ENCODE assay signal across 8 cellular contexts in genomic region chr6:26020291-26020982, GRCh38. TPM values are rescaled to one million over a fixed set of nuclear protein-coding genes. Genes with fewer than 3 reads are reported as not detected.
DNase-seq lines count a peak whose midpoint lies in the region; ATAC-seq and TF ChIP-seq lines count a peak whose summit lies in the region.

No MANE protein-coding gene starts in this region.

- peak; percentile 99 to 100 for TF ChIP-seq POLR2A in Peyer's patch (IDR thresholded peaks at IDR 0.05)

- 97% methylated on average over 46 of the region's 46 CpGs for WGBS in HUES64

- H3K36me3 Mint-ChIP-seq in activated T-helper 17 cell treated with anti-CD3 and anti-CD28 coated beads, Interleukin-2, amount 50 U/mL, for 72 hours (ENCODE audit: low read depth) = peaks cover 22% of the 10 kb centered on the region
- H3K36me3 Mint-ChIP-seq in naive B cell = no peaks in the 10 kb centered on the region

- H3K27ac ChIP-seq in HUES64 (ENCODE audit: low read depth, low read length) (peak overlapping the region; percentile 89), Peyer's patch (peak overlapping the region; percentile 95 to 97 (median 96)), temporal lobe (ENCODE audit: low read depth, low read length) (peak overlapping the region; percentile 88)

- peaks cover 17% of the 10 kb centered on the region for H3K4me1 ChIP-seq in HUES64 (ENCODE audit: insufficient read depth, low read length)
- peaks cover 0 to 3% (median 0%) of the 10 kb centered on the region in 4 donors for H3K4me1 ChIP-seq in Peyer's patch

- no peaks in the 10 kb centered on the region for H3K36me3 ChIP-seq in HUES64 (ENCODE audit: insufficient read depth, low read length)
- H3K36me3 ChIP-seq in Peyer's patch = no peaks in the 10 kb centered on the region

- peak; percentile 53 for ATAC-seq in GM21515 (IDR thresholded peaks at IDR 0.05; ENCODE audit: unreplicated experiment)
- ATAC-seq in activated T-helper 17 cell treated with anti-CD3 and anti-CD28 coated beads, Interleukin-2, amount 50 U/mL, for 72 hours (replicated peaks) = peak; percentile 55
- ATAC-seq in naive B cell (ENCODE audit: low read depth in 2 of 2) = peak; percentile 36 to 47

- DNase-seq in DMS153 (lab: John Stamatoyannopoulos, UW) (peak; percentile 89), Peyer's patch (peak; percentile 76 to 94 (median 87)), fibroblast of gingiva (ENCODE audit: low read depth) (peak; percentile 94), naive B cell (peak; percentile 84)

- peak overlapping the region; percentile 93 for H3K27ac Mint-ChIP-seq in activated T-helper 17 cell treated with anti-CD3 and anti-CD28 coated beads, Interleukin-2, amount 50 U/mL, for 72 hours
- peak overlapping the region; percentile 99 to 100 (median 100) for H3K27ac Mint-ChIP-seq in naive B cell

- H3K4me1 Mint-ChIP-seq in activated T-helper 17 cell treated with anti-CD3 and anti-CD28 coated beads, Interleukin-2, amount 50 U/mL, for 72 hours = peaks cover 10% of the 10 kb centered on the region
- peaks cover 19 to 27% (median 20%) of the 10 kb centered on the region in 3 donors for H3K4me1 Mint-ChIP-seq in naive B cell

- H3K9me3 ChIP-seq in HUES64 (ENCODE audit: insufficient read depth, low read depth, low read length) = no peaks in the 10 kb centered on the region
- H3K9me3 ChIP-seq in Peyer's patch = no peaks in the 10 kb centered on the region

- H3K4me3 ChIP-seq in HUES64 (ENCODE audit: low read length) (peak overlapping the region; percentile 63), Peyer's patch (peak overlapping the region; percentile 56 to 69 (median 62))

- H3K9me3 Mint-ChIP-seq in activated T-helper 17 cell treated with anti-CD3 and anti-CD28 coated beads, Interleukin-2, amount 50 U/mL, for 72 hours = peaks cover 3% of the 10 kb centered on the region
- peaks cover 3 to 29% (median 6%) of the 10 kb centered on the region in 7 donors for H3K9me3 Mint-ChIP-seq in naive B cell

- peak overlapping the region; percentile 91 for H3K9ac ChIP-seq in HUES64 (ENCODE audit: low read depth, low read length)

- peak overlapping the region; percentile 86 for H3K4me3 Mint-ChIP-seq in activated T-helper 17 cell treated with anti-CD3 and anti-CD28 coated beads, Interleukin-2, amount 50 U/mL, for 72 hours
- H3K4me3 Mint-ChIP-seq in naive B cell = peak overlapping the region; percentile 86 to 99 (median 94)

- H3K27me3 ChIP-seq in HUES64 (ENCODE audit: insufficient read depth, low read length) = no peaks in the 10 kb centered on the region
- no peaks in the 10 kb centered on the region for H3K27me3 ChIP-seq in Peyer's patch

- TF ChIP-seq CTCF in Peyer's patch (IDR thresholded peaks at IDR 0.05) = peak in 1 of 6 experiments; percentile 7

- H3K27me3 Mint-ChIP-seq in activated T-helper 17 cell treated with anti-CD3 and anti-CD28 coated beads, Interleukin-2, amount 50 U/mL, for 72 hours = no peaks in the 10 kb centered on the region
- H3K27me3 Mint-ChIP-seq in naive B cell = no peaks in the 10 kb centered on the region

RNA-seq across cellular contexts. Expression of gene TRIM38, which starts 57.8 kb away (rescaled TPM):
- 0.30 TPM for polyA plus RNA-seq in HUES64 (2013, experiment 1 of 2)
- polyA plus RNA-seq in HUES64 (2013, experiment 2 of 2) = 0.38 TPM
- total RNA-seq in Peyer's patch (10 to 100 TPM; 15.3 to 24.8 (median 19.3) TPM), temporal lobe (0.49 TPM)
- 10 to 100 TPM; 26.7 to 69.2 TPM for total RNA-seq in activated T-helper 17 cell treated with anti-CD3 and anti-CD28 coated beads, Interleukin-2, amount 50 U/mL, for 72 hours
- 10 to 100 TPM in 5 of 6 donors, 1 to 10 TPM in 1; 8.4 to 25.9 (median 19.5) TPM for polyA plus RNA-seq in naive B cell (ENCODE audit: low read depth in 6 of 6)

Comparison
In these comparisons a context has a peak if more than half of its experiments do, and no peak if none do; other contexts are left out.
1. Peak in every context shown above with its lines: DNase-seq, ATAC-seq, H3K4me3 ChIP-seq and H3K27ac ChIP-seq.
2. RNA of gene TRIM38, which starts 57.8 kb away (total RNA-seq): 26.7 to 69.2 TPM in activated T-helper 17 cell treated with anti-CD3 and anti-CD28 coated beads, Interleukin-2, amount 50 U/mL, for 72 hours and 15.3 to 24.8 TPM in Peyer's patch; 0.49 TPM in temporal lobe (single experiment); every median in the first group is over 10 times any median in the second.